ENCODE assay signal across 8 cellular contexts in the genomic region with DNA sequence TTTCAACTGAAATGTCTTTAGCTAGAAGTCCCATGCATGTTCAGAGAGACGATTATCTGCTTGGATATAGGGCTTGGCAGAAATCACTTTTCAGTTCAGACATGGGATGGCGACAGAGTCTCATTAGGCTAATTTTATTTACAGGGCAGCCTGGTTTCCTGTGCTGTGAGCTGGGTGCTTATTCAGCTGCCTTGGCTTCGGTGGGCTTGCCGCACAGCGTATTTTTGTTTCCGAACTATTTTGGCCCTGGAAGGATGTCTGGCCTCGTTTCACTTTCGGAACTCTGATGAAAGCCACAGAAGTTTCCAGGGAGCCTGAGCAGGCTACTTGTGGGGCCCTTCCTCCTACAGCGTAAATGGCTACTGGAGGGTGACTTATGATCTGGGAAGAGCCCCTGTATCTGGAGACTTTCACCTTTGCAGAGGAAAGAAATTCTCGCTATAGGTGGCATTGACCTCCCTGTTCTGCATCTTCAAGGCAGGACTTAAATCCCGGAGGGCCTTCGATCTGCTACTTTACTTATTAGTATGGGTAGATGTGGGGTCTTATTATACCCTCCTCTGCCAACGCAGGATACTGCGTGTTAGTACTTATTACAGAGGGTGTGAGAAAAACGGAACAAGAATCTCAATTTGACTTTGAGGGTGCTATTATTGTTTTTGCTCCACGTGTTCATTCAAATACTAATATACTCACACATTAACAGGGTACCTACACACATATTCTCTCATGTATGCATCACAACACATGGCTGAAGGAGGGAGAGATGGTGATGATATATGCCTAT.
A peak's percentile ranks its signal among the peaks of the same experiment; 100 is the strongest.
DNase-seq lines count a peak whose midpoint lies in the region; ATAC-seq, FAIRE-seq and TF ChIP-seq lines count a peak whose summit lies in the region.

No MANE protein-coding gene starts in this region.

- H3K9me3 ChIP-seq in GM12878 (replicated peaks; ENCODE audit: control insufficient read depth, insufficient read depth, low read length) = no peaks in the 10 kb centered on the region; the same call in 2 of the 3 replicates
- no peaks in the 10 kb centered on the region for H3K9me3 ChIP-seq in small intestine (ENCODE audit: control insufficient read depth, low read depth)

- TF ChIP-seq EP300 in GM12878 (IDR thresholded peaks at IDR 0.05; ENCODE audit: borderline replicate concordance in 1 of 2, control insufficient read depth in 1 of 2, low read depth in 2 of 2, low read length in 2 of 2) = no peak

- H4K20me1 ChIP-seq in GM12878 (ENCODE audit: control insufficient read depth, insufficient read depth) = no peaks in the 10 kb centered on the region

- ATAC-seq in HG02642 (IDR thresholded peaks at IDR 0.05; ENCODE audit: poor library complexity, unreplicated experiment) (peak; percentile 81), GM12878 (peak; percentile 95)

- peaks cover 10% of the 10 kb centered on the region for H3K4me1 ChIP-seq in ACC112 (ENCODE audit: control insufficient read depth, insufficient read depth, low read length, unreplicated experiment)
- H3K4me1 ChIP-seq in GM12878 (ENCODE audit: control insufficient read depth, insufficient read depth, low read length) = peaks cover 20% of the 10 kb centered on the region
- H3K4me1 ChIP-seq in small intestine (ENCODE audit: control insufficient read depth in 2 of 2, insufficient read depth in 1 of 2, low read depth in 1 of 2, low read length in 1 of 2) = no peaks in the 10 kb centered on the region

- BruUV-seq in GM12878 (replicated peaks; lab: Mats Ljungman, UMichigan) = no TSS peak

- CTCF ChIA-PET in GM12878 (lab: Yijun Ruan, JAX) = interaction anchor here (0.7 to 6.0 kb wide), 27 partner anchors 13 to 1281 kb away, joined by 3 to 31 read pairs (median 4); no protein-coding TSS in a partner anchor

- H3K4me3 ChIP-seq in ACC112 (ENCODE audit: low read depth, low read length) = peak overlapping the region; percentile 66
- H3K4me3 ChIP-seq in GM12878 = no peak overlapping the region
- no peak overlapping the region for H3K4me3 ChIP-seq in small intestine (ENCODE audit: low read depth in 1 of 2, low read length in 2 of 2)

- SMC1A ChIA-PET in GM12878 (lab: Charles Lee; ENCODE audit: uncharacterized antibody, unreplicated experiment) = interaction anchor here (0.6 to 2.5 kb wide), 27 partner anchors 9 to 1281 kb away, joined by 3 to 17 read pairs (median 4); no protein-coding TSS in a partner anchor

- H3K27ac ChIP-seq in ACC112 (ENCODE audit: low read depth, low read length) (peak overlapping the region; percentile 18; the same call in 1 of the 2 replicates), GM12878 (ENCODE audit: control insufficient read depth, insufficient read depth) (no peak overlapping the region), small intestine (ENCODE audit: low read depth in 1 of 2, low read length in 1 of 2) (peak overlapping the region in 1 of 2 donors; percentile 41)

- in situ Hi-C loops in GM13977 (cut with MboI; ENCODE audit: low pct_unique_long_range_greater_than_20kb, low sequenced_read_pairs, unreplicated experiment) (no loop called here), GM12878 (cut with MboI) (loop anchor here (25.0 kb wide), 1 partner anchor 1270 kb away; no protein-coding TSS in a partner anchor)

- peak; percentile 91 for TF ChIP-seq RAD21 in GM12878 (IDR thresholded peaks at IDR 0.05; ENCODE audit: insufficient read depth, low read depth, low read length)

- peak overlapping the region; percentile 83 for H2AFZ ChIP-seq in ACC112 (ENCODE audit: low read length, unreplicated experiment)
- peak overlapping the region; percentile 13; the same call in 1 of the 2 replicates for H2AFZ ChIP-seq in GM12878 (ENCODE audit: control insufficient read depth, low read depth, low read length)

- TF ChIP-seq CTCF in GM13977 (IDR thresholded peaks at IDR 0.05; ENCODE audit: extremely low read depth, insufficient read depth, missing control alignments) (peak; percentile 57), GM12878 (IDR thresholded peaks at IDR 0.05 in 2 of 3, conservative IDR thresholded peaks at IDR 0.05 in 1 of 3; ENCODE audit: control insufficient read depth in 2 of 3, extremely low read depth in 1 of 3, insufficient read depth in 1 of 3, low read depth in 3 of 3, low read length in 3 of 3) (peak; percentile 61 to 78 (median 66))

- FAIRE-seq in GM12878 (lab: Jason Lieb, UNC) = peak; percentile 89
- FAIRE-seq in small intestine (lab: Jason Lieb, UNC) = no peak

- H3K27me3 ChIP-seq in ACC112 (ENCODE audit: insufficient read depth, low read length) (no peaks in the 10 kb centered on the region), GM12878 (replicated peaks in 1 of 2; ENCODE audit: control insufficient read depth in 2 of 2, insufficient read depth in 2 of 2, low read length in 1 of 2) (no peaks in the 10 kb centered on the region), small intestine (ENCODE audit: control insufficient read depth in 2 of 2, insufficient read depth in 2 of 2, low read length in 2 of 2) (no peaks in the 10 kb centered on the region)

- H3K79me2 ChIP-seq in ACC112 (ENCODE audit: control insufficient read depth, insufficient read depth, low read length, unreplicated experiment) (no peaks in the 10 kb centered on the region), GM12878 (ENCODE audit: control insufficient read depth, insufficient read depth, low read length) (no peaks in the 10 kb centered on the region)

- RAD21 ChIA-PET in GM12878 (lab: Charles Lee; ENCODE audit: unreplicated experiment) = interaction anchor here (0.5 to 3.8 kb wide), 12 partner anchors 19 to 1281 kb away, joined by 3 to 33 read pairs (median 3); partner anchors contain the start of gene RBMS3

- WGBS in GM12878 (ENCODE audit: insufficient coverage, insufficient replicate concordance, low lambda C conversion rate, missing lambda C conversion rate) = 19% methylated on average over 16 of the region's 16 CpGs
- WGBS in small intestine, 3 donors = 53 to 76% (median 61%) methylated on average over 16 of the region's 16 CpGs

- H3K4me2 ChIP-seq in GM12878 (ENCODE audit: control insufficient read depth, insufficient read depth) = peak overlapping the region; percentile 63

- POLR2A ChIA-PET in GM12878 (lab: Charles Lee) = no interaction called here

- H3K36me3 ChIP-seq in ACC112 (ENCODE audit: insufficient read depth, low read length) (no peaks in the 10 kb centered on the region), GM12878 (ENCODE audit: control insufficient read depth in 2 of 2, insufficient read depth in 2 of 2, low read length in 1 of 2) (no peaks in the 10 kb centered on the region), small intestine (ENCODE audit: control insufficient read depth in 2 of 2, insufficient read depth in 2 of 2, low read length in 2 of 2) (no peaks in the 10 kb centered on the region)

- peak; percentile 40 for DNase-seq in GM13977 (ENCODE audit: low spot score)
- peak; percentile 76 for DNase-seq in NCI-H460 (ENCODE audit: extremely low read depth, low read depth)
- peak; percentile 61 for DNase-seq in GM12878 (ENCODE audit: low read depth, low spot score)
- DNase-seq in iPS-NIHi7 (ENCODE audit: extremely low spot score) = peak; percentile 53
- peak; percentile 3 for DNase-seq in small intestine
- no peak for DNase-seq in NCI-H2227 (lab: John Stamatoyannopoulos, UW; ENCODE audit: unreplicated experiment)

- TF ChIP-seq POLR2A in GM12878 (IDR thresholded peaks at IDR 0.05; ENCODE audit: low read depth, low read length) = no peak

- H3K9ac ChIP-seq in GM12878 (ENCODE audit: control insufficient read depth, insufficient read depth, low read length) = no peak overlapping the region

- intact Hi-C loops in GM12878 (cut with micrococcal nuclease; ENCODE audit: unreplicated experiment) = loop anchor here (2.0 to 5.0 kb wide), 6 partner anchors 72 to 1282 kb away; partner anchors contain the start of gene RBMS3

TF ChIP-seq in GM12878, 131 proteins besides CTCF, POLR2A, EP300 and RAD21:
- TF ChIP-seq POU2F2 (IDR thresholded peaks at IDR 0.05; ENCODE audit: borderline replicate concordance, low read depth, low read length) = peak; percentile 22; the same call in 1 of the 3 replicates
- TF ChIP-seq MEF2A (IDR thresholded peaks at IDR 0.05; ENCODE audit: insufficient read depth, low read depth, low read length) = peak; percentile 79
- no peak for TF ChIP-seq CBX5 (IDR thresholded peaks at IDR 0.05; ENCODE audit: low read depth)
- peak; percentile 46; the same call in 1 of the 2 replicates for TF ChIP-seq YY1 (IDR thresholded peaks at IDR 0.05; ENCODE audit: low read depth, low read length)
- TF ChIP-seq IKZF1 (conservative IDR thresholded peaks at IDR 0.05) = 0 out of 2 replicates have a peak, but pooled peaks have one; percentile 16
- TF ChIP-seq NKRF (conservative IDR thresholded peaks at IDR 0.05) = no peak
- TF ChIP-seq RUNX3 (IDR thresholded peaks at IDR 0.05; ENCODE audit: low read length) = peak; percentile 53; the same call in 1 of the 2 replicates
- 0 out of 2 replicates have a peak, but pooled peaks have one; percentile 24 for TF ChIP-seq TCF12 (IDR thresholded peaks at IDR 0.05; ENCODE audit: low read depth, low read length)
- 0 out of 2 replicates have a peak, but pooled peaks have one; percentile 26 for TF ChIP-seq IRF4 (IDR thresholded peaks at IDR 0.05; ENCODE audit: low read depth, low read length)
- no peak for TF ChIP-seq HDGF (IDR thresholded peaks at IDR 0.05)
- peak; percentile 72; the same call in 1 of the 2 replicates for TF ChIP-seq SMC3 (IDR thresholded peaks at IDR 0.05; ENCODE audit: borderline replicate concordance, low read length)
- TF ChIP-seq IKZF2 (IDR thresholded peaks at IDR 0.05) = 0 out of 4 replicates have a peak, but pooled peaks of 1 of the 2 experiments have one; percentile 24
- no peak for TF ChIP-seq RELA (IDR thresholded peaks at IDR 0.05; ENCODE audit: borderline replicate concordance, partially characterized antibody)
